Comparison of ENCODE assay signal across 1 cellular context in genomic region chr11:48000432-48000831, GRCh38.
TF ChIP-seq lines count a peak whose summit lies in the region.

No MANE protein-coding gene starts in this region.

TF ChIP-seq in K562, 482 proteins besides CTCF, POLR2A, EP300 and RAD21 (continued from another document):
- TF ChIP-seq MAX (CRISPR knock-in tag; IDR thresholded peaks at IDR 0.05) (no peak), BMI1 (IDR thresholded peaks at IDR 0.05; ENCODE audit: low read length) (no peak), FUS (optimal IDR thresholded peaks at IDR 0.05; ENCODE audit: low read depth, low read length) (no peak), ZNF140 (CRISPR knock-in tag; IDR thresholded peaks at IDR 0.05) (no peak), ZNF23 (CRISPR knock-in tag; IDR thresholded peaks at IDR 0.05) (no peak)
